10 cellular contexts compared by ENCODE assay signal in genomic region chr10:127117125-127117524, GRCh38.
A peak's percentile ranks its signal among the peaks of the same experiment; 100 is the strongest.
DNase-seq lines count a peak whose midpoint lies in the region; ATAC-seq and TF ChIP-seq lines count a peak whose summit lies in the region.
"Had no signal": no experiment of that assay in that cellular context is flagged by ENCODE, and none has a peak within 500 bp of the region (broad histone marks: within the 10 kb centered on the region; RNA-seq: fewer than 3 reads in every experiment).

No MANE protein-coding gene starts in this region.

- H3K36me3 ChIP-seq in transverse colon: no peaks in the 10 kb centered on the region

- H3K27me3 ChIP-seq in transverse colon: no peaks in the 10 kb centered on the region

- H3K4me1 ChIP-seq in transverse colon: no peaks in the 10 kb centered on the region
- H3K4me1 ChIP-seq: Caco-2 had no signal

- no peaks in the 10 kb centered on the region for H3K4me1 Mint-ChIP-seq in activated naive CD4-positive, alpha-beta T cell treated with anti-CD3 and anti-CD28 coated beads for 36 hours (ENCODE audit: low read depth)
- H3K4me1 Mint-ChIP-seq in activated CD8-positive, alpha-beta T cell treated with anti-CD3 and anti-CD28 coated beads, Interleukin-2, amount 10 ng/mL, durations not matched to agents 7 days and 5 days (ENCODE audit: low read depth): no peaks in the 10 kb centered on the region
- no peaks in the 10 kb centered on the region for H3K4me1 Mint-ChIP-seq in CD14-positive monocyte

- no peak overlapping the region for H3K4me3 ChIP-seq in transverse colon

- TF ChIP-seq POLR2A in transverse colon (IDR thresholded peaks at IDR 0.05): no peak

- H3K27me3 Mint-ChIP-seq in activated naive CD4-positive, alpha-beta T cell treated with anti-CD3 and anti-CD28 coated beads for 36 hours (ENCODE audit: low read depth): peaks cover 5% of the 10 kb centered on the region
- no peaks in the 10 kb centered on the region for H3K27me3 Mint-ChIP-seq in activated CD8-positive, alpha-beta T cell treated with anti-CD3 and anti-CD28 coated beads, Interleukin-2, amount 10 ng/mL, durations not matched to agents 7 days and 5 days (ENCODE audit: low read depth)
- H3K27me3 Mint-ChIP-seq in CD14-positive monocyte (ENCODE audit: low read depth in 3 of 3): peaks cover 2 to 4% (median 3%) of the 10 kb centered on the region in 3 donors

- no peaks in the 10 kb centered on the region for H3K36me3 Mint-ChIP-seq in activated naive CD4-positive, alpha-beta T cell treated with anti-CD3 and anti-CD28 coated beads for 36 hours (ENCODE audit: low read depth)
- H3K36me3 Mint-ChIP-seq in activated CD8-positive, alpha-beta T cell treated with anti-CD3 and anti-CD28 coated beads, Interleukin-2, amount 10 ng/mL, durations not matched to agents 7 days and 5 days (ENCODE audit: low read depth): no peaks in the 10 kb centered on the region
- no peaks in the 10 kb centered on the region for H3K36me3 Mint-ChIP-seq in CD14-positive monocyte

- no peak overlapping the region for H3K4me3 Mint-ChIP-seq in activated naive CD4-positive, alpha-beta T cell treated with anti-CD3 and anti-CD28 coated beads for 36 hours
- no peak overlapping the region for H3K4me3 Mint-ChIP-seq in activated CD8-positive, alpha-beta T cell treated with anti-CD3 and anti-CD28 coated beads, Interleukin-2, amount 10 ng/mL, durations not matched to agents 7 days and 5 days
- H3K4me3 Mint-ChIP-seq in CD14-positive monocyte: no peak overlapping the region

- intact Hi-C loops in activated naive CD4-positive, alpha-beta T cell treated with anti-CD3 and anti-CD28 coated beads for 36 hours (cut with micrococcal nuclease): no loop called here
- intact Hi-C loops in transverse colon (cut with DNase I; ENCODE audit: low total_unique reads) (no loop called here), CD14-positive monocyte (cut with micrococcal nuclease) (no loop called here)

- WGBS in transverse colon (ENCODE audit: low coverage in 1 of 2), 2 donors: 47 to 55% methylated on average over 4 of the region's 4 CpGs

- no peak for ATAC-seq in activated CD8-positive, alpha-beta T cell treated with anti-CD3 and anti-CD28 coated beads, Interleukin-2, amount 10 ng/mL, durations not matched to agents 7 days and 5 days
- no peak for ATAC-seq in HG03469 (IDR thresholded peaks at IDR 0.05; ENCODE audit: unreplicated experiment)
- ATAC-seq: Panc1 had no signal

- no peak overlapping the region for H3K27ac ChIP-seq in transverse colon

- TF ChIP-seq CTCF in transverse colon (IDR thresholded peaks at IDR 0.05) (no peak), CD14-positive monocyte (IDR thresholded peaks at IDR 0.05) (no peak)

- POLR2A ChIA-PET in activated CD8-positive, alpha-beta T cell treated with anti-CD3 and anti-CD28 coated beads, Interleukin-2, amount 10 ng/mL, durations not matched to agents 7 days and 5 days (lab: Charles Lee): no interaction called here

- in situ Hi-C loops in transverse colon (cut with MboI; ENCODE audit: low pct_ligation_motif_present in 1 of 4, low pct_unique_long_range_greater_than_20kb in 1 of 4, low sequenced_read_pairs in 3 of 4): no loop called here

- CTCF ChIA-PET in activated naive CD4-positive, alpha-beta T cell treated with anti-CD3 and anti-CD28 coated beads for 36 hours (lab: Charles Lee): no interaction called here
- CTCF ChIA-PET in activated CD8-positive, alpha-beta T cell treated with anti-CD3 and anti-CD28 coated beads, Interleukin-2, amount 10 ng/mL, durations not matched to agents 7 days and 5 days (lab: Charles Lee): no interaction called here

- DNase-seq in activated naive CD4-positive, alpha-beta T cell treated with anti-CD3 and anti-CD28 coated beads for 36 hours: peak; percentile 62
- no peak for DNase-seq in activated naive CD4-positive, alpha-beta T cell treated with anti-CD3 and anti-CD28 coated beads, Interleukin-2, amount 50 U/mL, for 16 hours
- DNase-seq in activated CD8-positive, alpha-beta T cell treated with anti-CD3 and anti-CD28 coated beads, Interleukin-2, amount 10 ng/mL, durations not matched to agents 7 days and 5 days: peak; percentile 54
- DNase-seq in iPS-NIHi7 (ENCODE audit: extremely low spot score) (peak; percentile 81), transverse colon (peak; percentile 35), CD14-positive monocyte (ENCODE audit: low spot score) (no peak)
- DNase-seq in central memory CD4-positive, alpha-beta T cell: no peak

- no peak overlapping the region for H3K27ac Mint-ChIP-seq in activated naive CD4-positive, alpha-beta T cell treated with anti-CD3 and anti-CD28 coated beads for 36 hours
- no peak overlapping the region for H3K27ac Mint-ChIP-seq in activated CD8-positive, alpha-beta T cell treated with anti-CD3 and anti-CD28 coated beads, Interleukin-2, amount 10 ng/mL, durations not matched to agents 7 days and 5 days
- H3K27ac Mint-ChIP-seq in CD14-positive monocyte: no peak overlapping the region

- H3K9me3 Mint-ChIP-seq in activated naive CD4-positive, alpha-beta T cell treated with anti-CD3 and anti-CD28 coated beads for 36 hours: peaks cover 1% of the 10 kb centered on the region
- no peaks in the 10 kb centered on the region for H3K9me3 Mint-ChIP-seq in activated CD8-positive, alpha-beta T cell treated with anti-CD3 and anti-CD28 coated beads, Interleukin-2, amount 10 ng/mL, durations not matched to agents 7 days and 5 days (ENCODE audit: insufficient read depth)
- H3K9me3 Mint-ChIP-seq in CD14-positive monocyte: no peaks in the 10 kb centered on the region

- TF ChIP-seq EP300 in transverse colon (IDR thresholded peaks at IDR 0.05; ENCODE audit: low read depth): no peak

- H3K9me3 ChIP-seq in transverse colon: no peaks in the 10 kb centered on the region
- H3K9me3 ChIP-seq: Caco-2 had no signal

Comparison
In these comparisons a context has a peak if more than half of its experiments do, and no peak if none do; other contexts are left out.
1. DNase-seq: peak in activated naive CD4-positive, alpha-beta T cell treated with anti-CD3 and anti-CD28 coated beads for 36 hours (single experiment), activated CD8-positive, alpha-beta T cell treated with anti-CD3 and anti-CD28 coated beads, Interleukin-2, amount 10 ng/mL, durations not matched to agents 7 days and 5 days (single experiment), iPS-NIHi7 (single experiment) and transverse colon (single experiment); none in activated naive CD4-positive, alpha-beta T cell treated with anti-CD3 and anti-CD28 coated beads, Interleukin-2, amount 50 U/mL, for 16 hours (single experiment), central memory CD4-positive, alpha-beta T cell (single experiment) and CD14-positive monocyte (single experiment).